8 cellular contexts compared by ENCODE assay signal in genomic region chr6:25652007-25652515, GRCh38. TPM values are rescaled to one million over a fixed set of nuclear protein-coding genes. Genes with fewer than 3 reads are reported as not detected.
DNase-seq lines count a peak whose midpoint lies in the region; ATAC-seq and TF ChIP-seq lines count a peak whose summit lies in the region.

SCGN (plus strand) TSS chr6:25652215; CDS start chr6:25652404, 189 bp downstream.

- no peaks in the 10 kb centered on the region for H3K9me3 Mint-ChIP-seq in activated CD4-positive, alpha-beta T cell treated with anti-CD3 and anti-CD28 coated beads, Interleukin-2, amount 10 ng/mL, durations not matched to agents 7 days and 5 days
- H3K9me3 Mint-ChIP-seq in mesothelial cell of epicardium, result no peaks in the 10 kb centered on the region

- H3K4me3 Mint-ChIP-seq in activated CD4-positive, alpha-beta T cell treated with anti-CD3 and anti-CD28 coated beads, Interleukin-2, amount 10 ng/mL, durations not matched to agents 7 days and 5 days, result no peak within 1 kb of the TSS
- peak within 1 kb of the TSS; percentile 50 for H3K4me3 Mint-ChIP-seq in mesothelial cell of epicardium

- CTCF ChIA-PET in activated CD4-positive, alpha-beta T cell treated with anti-CD3 and anti-CD28 coated beads, Interleukin-2, amount 10 ng/mL, durations not matched to agents 7 days and 5 days (lab: Charles Lee), result interaction anchor here (0.7 kb wide), 1 partner anchor 22 kb away, joined by 3 read pairs; no protein-coding TSS in a partner anchor

- peaks cover 58% of the 10 kb centered on the region for H3K27me3 Mint-ChIP-seq in activated CD4-positive, alpha-beta T cell treated with anti-CD3 and anti-CD28 coated beads, Interleukin-2, amount 10 ng/mL, durations not matched to agents 7 days and 5 days
- peaks cover 85% of the 10 kb centered on the region for H3K27me3 Mint-ChIP-seq in mesothelial cell of epicardium (ENCODE audit: low read depth)

- ATAC-seq in HG02973 (IDR thresholded peaks at IDR 0.05; ENCODE audit: unreplicated experiment), result no peak
- ATAC-seq in GM21423 (IDR thresholded peaks at IDR 0.05; ENCODE audit: unreplicated experiment), result no peak

- DNase-seq in COLO829 (ENCODE audit: low spot score) (peak; percentile 64), KBM-7 (peak; percentile 34), epithelial cell of esophagus (ENCODE audit: low read depth) (peak; percentile 76), mesothelial cell of epicardium (ENCODE audit: low spot score in 2 of 2, unreplicated experiment in 2 of 2) (peak; percentile 69 to 89), stromal cell of bone marrow (ENCODE audit: low read depth) (peak; percentile 41)
- peak; percentile 59 for DNase-seq in activated CD4-positive, alpha-beta T cell treated with anti-CD3 and anti-CD28 coated beads, Interleukin-2, amount 10 ng/mL, durations not matched to agents 7 days and 5 days

- POLR2A ChIA-PET in activated CD4-positive, alpha-beta T cell treated with anti-CD3 and anti-CD28 coated beads, Interleukin-2, amount 10 ng/mL, durations not matched to agents 7 days and 5 days (lab: Charles Lee), result no interaction called here

- H3K4me3 ChIP-seq in epithelial cell of esophagus (ENCODE audit: low read length), result no peak within 1 kb of the TSS

- H3K27ac Mint-ChIP-seq in activated CD4-positive, alpha-beta T cell treated with anti-CD3 and anti-CD28 coated beads, Interleukin-2, amount 10 ng/mL, durations not matched to agents 7 days and 5 days, result no peak within 1 kb of the TSS
- H3K27ac Mint-ChIP-seq in mesothelial cell of epicardium, result no peak within 1 kb of the TSS

- no peaks in the 10 kb centered on the region for H3K36me3 Mint-ChIP-seq in activated CD4-positive, alpha-beta T cell treated with anti-CD3 and anti-CD28 coated beads, Interleukin-2, amount 10 ng/mL, durations not matched to agents 7 days and 5 days (ENCODE audit: low read depth)
- H3K36me3 Mint-ChIP-seq in mesothelial cell of epicardium, result no peaks in the 10 kb centered on the region

- TF ChIP-seq CTCF in epithelial cell of esophagus (IDR thresholded peaks at IDR 0.05; ENCODE audit: insufficient read depth, low read depth, low read length, missing control alignments) (no peak), mesothelial cell of epicardium (IDR thresholded peaks at IDR 0.05; ENCODE audit: unreplicated experiment) (no peak)

- peaks cover 2% of the 10 kb centered on the region for H3K4me1 Mint-ChIP-seq in activated CD4-positive, alpha-beta T cell treated with anti-CD3 and anti-CD28 coated beads, Interleukin-2, amount 10 ng/mL, durations not matched to agents 7 days and 5 days
- H3K4me1 Mint-ChIP-seq in mesothelial cell of epicardium, result no peaks in the 10 kb centered on the region

- in situ Hi-C loops in KBM-7 (cut with MboI; ENCODE audit: low pct_unique_long_range_greater_than_20kb, low sequenced_read_pairs), result no loop called here

RNA-seq across cellular contexts. Expression of gene SCGN, which starts in this region (rescaled TPM):
- total RNA-seq in activated CD4-positive, alpha-beta T cell treated with anti-CD3 and anti-CD28 coated beads, Interleukin-2, amount 10 ng/mL, durations not matched to agents 7 days and 5 days, result not detected
- total RNA-seq in mesothelial cell of epicardium, result not detected in 3 replicates

Comparison
In these comparisons a context has a peak if more than half of its experiments do, and no peak if none do; other contexts are left out.
1. Peak in DNase-seq in activated CD4-positive, alpha-beta T cell treated with anti-CD3 and anti-CD28 coated beads, Interleukin-2, amount 10 ng/mL, durations not matched to agents 7 days and 5 days; RNA of the gene not detected or under 1 TPM.
2. Peak in DNase-seq in mesothelial cell of epicardium; RNA of the gene not detected or under 1 TPM.